ENCODE assay signal across 8 cellular contexts in genomic region chr4:13626492-13627184, GRCh38. TPM values are rescaled to one million over a fixed set of nuclear protein-coding genes. Genes with fewer than 3 reads are reported as not detected.
A peak's percentile ranks its signal among the peaks of the same experiment; 100 is the strongest.
DNase-seq lines count a peak whose midpoint lies in the region; ATAC-seq and TF ChIP-seq lines count a peak whose summit lies in the region.

No MANE protein-coding gene starts in this region.

- TF ChIP-seq CTCF in esophagus muscularis mucosa (IDR thresholded peaks at IDR 0.05) (no peak), psoas muscle (IDR thresholded peaks at IDR 0.05) (no peak)

- no peak for ATAC-seq in psoas muscle
- no peak for ATAC-seq in HG03025 (IDR thresholded peaks at IDR 0.05; ENCODE audit: low FRiP score, unreplicated experiment)
- ATAC-seq in GM19467 (IDR thresholded peaks at IDR 0.05; ENCODE audit: unreplicated experiment) = no peak
- no peak for ATAC-seq in HG02798 (IDR thresholded peaks at IDR 0.05; ENCODE audit: poor library complexity, unreplicated experiment)

- H3K4me1 ChIP-seq in esophagus muscularis mucosa (peaks cover 24 to 55% (median 37%) of the 10 kb centered on the region in 4 donors), psoas muscle (peaks cover 27% of the 10 kb centered on the region)

- TF ChIP-seq EP300 in esophagus muscularis mucosa (IDR thresholded peaks at IDR 0.05) = no peak

- H3K9me3 ChIP-seq in esophagus muscularis mucosa = no peaks in the 10 kb centered on the region
- H3K9me3 ChIP-seq in psoas muscle = no peaks in the 10 kb centered on the region

- no peak for TF ChIP-seq POLR2A in esophagus muscularis mucosa (IDR thresholded peaks at IDR 0.05; ENCODE audit: low read depth)

- DNase-seq in RKO (ENCODE audit: low spot score) (peak; percentile 24), esophagus muscularis mucosa (ENCODE audit: extremely low spot score) (no peak), psoas muscle (no peak), NCI-H1930 (lab: John Stamatoyannopoulos, UW) (no peak)

- intact Hi-C loops in esophagus muscularis mucosa (cut with DNase I) = no loop called here
- intact Hi-C loops in psoas muscle (cut with DNase I) = loop anchor here (2.0 to 10.0 kb wide), 2 partner anchors 142 to 1374 kb away; partner anchors contain the start of gene RAB28 (in 2 of the 2)

- H3K36me3 ChIP-seq in esophagus muscularis mucosa (no peaks in the 10 kb centered on the region), psoas muscle (ENCODE audit: insufficient read depth in 1 of 2, low read depth in 1 of 2) (no peaks in the 10 kb centered on the region)

- H3K27ac ChIP-seq in esophagus muscularis mucosa (replicated peaks in 1 of 4) = peak overlapping the region; percentile 91 to 96 (median 94)
- peak overlapping the region; percentile 99 for H3K27ac ChIP-seq in psoas muscle

- WGBS in esophagus muscularis mucosa = 1% methylated on average over 9 of the region's 9 CpGs
- WGBS in psoas muscle, 3 donors = 2 to 5% (median 4%) methylated on average over 9 of the region's 9 CpGs

- no peaks in the 10 kb centered on the region for H3K27me3 ChIP-seq in esophagus muscularis mucosa
- H3K27me3 ChIP-seq in psoas muscle (ENCODE audit: insufficient read depth in 3 of 3, low read length in 2 of 3) = no peaks in the 10 kb centered on the region

- peak overlapping the region; percentile 89 for H3K4me3 ChIP-seq in GM08714 (ENCODE audit: low read length)
- H3K4me3 ChIP-seq in esophagus muscularis mucosa = peak overlapping the region; percentile 81 to 95 (median 85)
- H3K4me3 ChIP-seq in psoas muscle = peak overlapping the region; percentile 83

RNA-seq across cellular contexts. Expression of gene BOD1L1, which starts 0.9 kb away (rescaled TPM):
- total RNA-seq in esophagus muscularis mucosa (10 to 100 TPM; 30.3 to 39.8 (median 34.8) TPM), psoas muscle (10 to 100 TPM; 13.7 to 19.3 (median 15.6) TPM)
- 10 to 100 TPM in 1 of 3 donors, 1 to 10 TPM in 2; 6.0 to 12.8 (median 7.9) TPM for polyA plus RNA-seq in psoas muscle
